In genomic region chr1:182395911-182396310, GRCh38 we compare ENCODE assay signal across 2 cellular contexts.
TF ChIP-seq lines count a peak whose summit lies in the region.

No MANE protein-coding gene starts in this region.

TF ChIP-seq in HCT116, 20 proteins besides CTCF, POLR2A, EP300 and RAD21:
- TF ChIP-seq SIN3A (IDR thresholded peaks at IDR 0.05; ENCODE audit: low read depth) (no peak), CEBPB (IDR thresholded peaks at IDR 0.05; ENCODE audit: low read depth) (no peak), FOSL1 (IDR thresholded peaks at IDR 0.05; ENCODE audit: low read depth) (no peak), SRF (IDR thresholded peaks at IDR 0.05; ENCODE audit: low read depth) (no peak), POLR2AphosphoS5 (IDR thresholded peaks at IDR 0.05; ENCODE audit: low read depth, low read length) (no peak), EGR1 (IDR thresholded peaks at IDR 0.05; ENCODE audit: low read depth) (no peak), ZFX (IDR thresholded peaks at IDR 0.05) (no peak), SP1 (IDR thresholded peaks at IDR 0.05; ENCODE audit: low read depth) (no peak), EZH2 (IDR thresholded peaks at IDR 0.05) (no peak)
- TF ChIP-seq, protein P1, sequence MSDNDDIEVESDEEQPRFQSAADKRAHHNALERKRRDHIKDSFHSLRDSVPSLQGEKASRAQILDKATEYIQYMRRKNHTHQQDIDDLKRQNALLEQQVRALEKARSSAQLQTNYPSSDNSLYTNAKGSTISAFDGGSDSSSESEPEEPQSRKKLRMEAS (IDR thresholded peaks at IDR 0.05), result no peak
TF ChIP-seq in HCT116: peak in this region for 0.

TF ChIP-seq in K562, 482 proteins besides CTCF, POLR2A, EP300 and RAD21 (continues in another document):
- TF ChIP-seq ZNF551 (CRISPR knock-in tag; IDR thresholded peaks at IDR 0.05), result no peak
- no peak for TF ChIP-seq TEAD4 (IDR thresholded peaks at IDR 0.05; ENCODE audit: low read length)
- TF ChIP-seq TEAD4 (CRISPR knock-in tag; IDR thresholded peaks at IDR 0.05; ENCODE audit: borderline replicate concordance), result no peak
- TF ChIP-seq, protein P2, sequence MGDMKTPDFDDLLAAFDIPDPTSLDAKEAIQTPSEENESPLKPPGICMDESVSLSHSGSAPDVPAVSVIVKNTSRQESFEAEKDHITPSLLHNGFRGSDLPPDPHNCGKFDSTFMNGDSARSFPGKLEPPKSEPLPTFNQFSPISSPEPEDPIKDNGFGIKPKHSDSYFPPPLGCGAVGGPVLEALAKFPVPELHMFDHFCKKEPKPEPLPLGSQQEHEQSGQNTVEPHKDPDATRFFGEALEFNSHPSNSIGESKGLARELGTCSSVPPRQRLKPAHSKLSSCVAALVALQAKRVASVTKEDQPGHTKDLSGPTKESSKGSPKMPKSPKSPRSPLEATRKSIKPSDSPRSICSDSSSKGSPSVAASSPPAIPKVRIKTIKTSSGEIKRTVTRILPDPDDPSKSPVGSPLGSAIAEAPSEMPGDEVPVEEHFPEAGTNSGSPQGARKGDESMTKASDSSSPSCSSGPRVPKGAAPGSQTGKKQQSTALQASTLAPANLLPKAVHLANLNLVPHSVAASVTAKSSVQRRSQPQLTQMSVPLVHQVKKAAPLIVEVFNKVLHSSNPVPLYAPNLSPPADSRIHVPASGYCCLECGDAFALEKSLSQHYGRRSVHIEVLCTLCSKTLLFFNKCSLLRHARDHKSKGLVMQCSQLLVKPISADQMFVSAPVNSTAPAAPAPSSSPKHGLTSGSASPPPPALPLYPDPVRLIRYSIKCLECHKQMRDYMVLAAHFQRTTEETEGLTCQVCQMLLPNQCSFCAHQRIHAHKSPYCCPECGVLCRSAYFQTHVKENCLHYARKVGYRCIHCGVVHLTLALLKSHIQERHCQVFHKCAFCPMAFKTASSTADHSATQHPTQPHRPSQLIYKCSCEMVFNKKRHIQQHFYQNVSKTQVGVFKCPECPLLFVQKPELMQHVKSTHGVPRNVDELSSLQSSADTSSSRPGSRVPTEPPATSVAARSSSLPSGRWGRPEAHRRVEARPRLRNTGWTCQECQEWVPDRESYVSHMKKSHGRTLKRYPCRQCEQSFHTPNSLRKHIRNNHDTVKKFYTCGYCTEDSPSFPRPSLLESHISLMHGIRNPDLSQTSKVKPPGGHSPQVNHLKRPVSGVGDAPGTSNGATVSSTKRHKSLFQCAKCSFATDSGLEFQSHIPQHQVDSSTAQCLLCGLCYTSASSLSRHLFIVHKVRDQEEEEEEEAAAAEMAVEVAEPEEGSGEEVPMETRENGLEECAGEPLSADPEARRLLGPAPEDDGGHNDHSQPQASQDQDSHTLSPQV (IDR thresholded peaks at IDR 0.05), result 0 out of 2 replicates have a peak, but pooled peaks have one; percentile 12
- TF ChIP-seq, protein P3, sequence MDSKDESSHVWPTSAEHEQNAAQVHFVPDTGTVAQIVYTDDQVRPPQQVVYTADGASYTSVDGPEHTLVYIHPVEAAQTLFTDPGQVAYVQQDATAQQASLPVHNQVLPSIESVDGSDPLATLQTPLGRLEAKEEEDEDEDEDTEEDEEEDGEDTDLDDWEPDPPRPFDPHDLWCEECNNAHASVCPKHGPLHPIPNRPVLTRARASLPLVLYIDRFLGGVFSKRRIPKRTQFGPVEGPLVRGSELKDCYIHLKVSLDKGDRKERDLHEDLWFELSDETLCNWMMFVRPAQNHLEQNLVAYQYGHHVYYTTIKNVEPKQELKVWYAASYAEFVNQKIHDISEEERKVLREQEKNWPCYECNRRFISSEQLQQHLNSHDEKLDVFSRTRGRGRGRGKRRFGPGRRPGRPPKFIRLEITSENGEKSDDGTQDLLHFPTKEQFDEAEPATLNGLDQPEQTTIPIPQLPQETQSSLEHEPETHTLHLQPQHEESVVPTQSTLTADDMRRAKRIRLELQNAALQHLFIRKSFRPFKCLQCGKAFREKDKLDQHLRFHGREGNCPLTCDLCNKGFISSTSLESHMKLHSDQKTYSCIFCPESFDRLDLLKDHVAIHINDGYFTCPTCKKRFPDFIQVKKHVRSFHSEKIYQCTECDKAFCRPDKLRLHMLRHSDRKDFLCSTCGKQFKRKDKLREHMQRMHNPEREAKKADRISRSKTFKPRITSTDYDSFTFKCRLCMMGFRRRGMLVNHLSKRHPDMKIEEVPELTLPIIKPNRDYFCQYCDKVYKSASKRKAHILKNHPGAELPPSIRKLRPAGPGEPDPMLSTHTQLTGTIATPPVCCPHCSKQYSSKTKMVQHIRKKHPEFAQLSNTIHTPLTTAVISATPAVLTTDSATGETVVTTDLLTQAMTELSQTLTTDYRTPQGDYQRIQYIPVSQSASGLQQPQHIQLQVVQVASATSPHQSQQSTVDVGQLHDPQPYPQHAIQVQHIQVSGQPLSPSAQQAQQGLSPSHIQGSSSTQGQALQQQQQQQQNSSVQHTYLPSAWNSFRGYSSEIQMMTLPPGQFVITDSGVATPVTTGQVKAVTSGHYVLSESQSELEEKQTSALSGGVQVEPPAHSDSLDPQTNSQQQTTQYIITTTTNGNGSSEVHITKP (IDR thresholded peaks at IDR 0.05; ENCODE audit: partially characterized antibody), result no peak
- no peak for TF ChIP-seq FOXA3 (CRISPR knock-in tag; conservative IDR thresholded peaks at IDR 0.05 in 1 of 2, IDR thresholded peaks at IDR 0.05 in 1 of 2)
- TF ChIP-seq ELF2 (CRISPR knock-in tag; IDR thresholded peaks at IDR 0.05), result no peak
- TF ChIP-seq HDAC8 (tag; IDR thresholded peaks at IDR 0.05), result no peak
- TF ChIP-seq, protein P4, sequence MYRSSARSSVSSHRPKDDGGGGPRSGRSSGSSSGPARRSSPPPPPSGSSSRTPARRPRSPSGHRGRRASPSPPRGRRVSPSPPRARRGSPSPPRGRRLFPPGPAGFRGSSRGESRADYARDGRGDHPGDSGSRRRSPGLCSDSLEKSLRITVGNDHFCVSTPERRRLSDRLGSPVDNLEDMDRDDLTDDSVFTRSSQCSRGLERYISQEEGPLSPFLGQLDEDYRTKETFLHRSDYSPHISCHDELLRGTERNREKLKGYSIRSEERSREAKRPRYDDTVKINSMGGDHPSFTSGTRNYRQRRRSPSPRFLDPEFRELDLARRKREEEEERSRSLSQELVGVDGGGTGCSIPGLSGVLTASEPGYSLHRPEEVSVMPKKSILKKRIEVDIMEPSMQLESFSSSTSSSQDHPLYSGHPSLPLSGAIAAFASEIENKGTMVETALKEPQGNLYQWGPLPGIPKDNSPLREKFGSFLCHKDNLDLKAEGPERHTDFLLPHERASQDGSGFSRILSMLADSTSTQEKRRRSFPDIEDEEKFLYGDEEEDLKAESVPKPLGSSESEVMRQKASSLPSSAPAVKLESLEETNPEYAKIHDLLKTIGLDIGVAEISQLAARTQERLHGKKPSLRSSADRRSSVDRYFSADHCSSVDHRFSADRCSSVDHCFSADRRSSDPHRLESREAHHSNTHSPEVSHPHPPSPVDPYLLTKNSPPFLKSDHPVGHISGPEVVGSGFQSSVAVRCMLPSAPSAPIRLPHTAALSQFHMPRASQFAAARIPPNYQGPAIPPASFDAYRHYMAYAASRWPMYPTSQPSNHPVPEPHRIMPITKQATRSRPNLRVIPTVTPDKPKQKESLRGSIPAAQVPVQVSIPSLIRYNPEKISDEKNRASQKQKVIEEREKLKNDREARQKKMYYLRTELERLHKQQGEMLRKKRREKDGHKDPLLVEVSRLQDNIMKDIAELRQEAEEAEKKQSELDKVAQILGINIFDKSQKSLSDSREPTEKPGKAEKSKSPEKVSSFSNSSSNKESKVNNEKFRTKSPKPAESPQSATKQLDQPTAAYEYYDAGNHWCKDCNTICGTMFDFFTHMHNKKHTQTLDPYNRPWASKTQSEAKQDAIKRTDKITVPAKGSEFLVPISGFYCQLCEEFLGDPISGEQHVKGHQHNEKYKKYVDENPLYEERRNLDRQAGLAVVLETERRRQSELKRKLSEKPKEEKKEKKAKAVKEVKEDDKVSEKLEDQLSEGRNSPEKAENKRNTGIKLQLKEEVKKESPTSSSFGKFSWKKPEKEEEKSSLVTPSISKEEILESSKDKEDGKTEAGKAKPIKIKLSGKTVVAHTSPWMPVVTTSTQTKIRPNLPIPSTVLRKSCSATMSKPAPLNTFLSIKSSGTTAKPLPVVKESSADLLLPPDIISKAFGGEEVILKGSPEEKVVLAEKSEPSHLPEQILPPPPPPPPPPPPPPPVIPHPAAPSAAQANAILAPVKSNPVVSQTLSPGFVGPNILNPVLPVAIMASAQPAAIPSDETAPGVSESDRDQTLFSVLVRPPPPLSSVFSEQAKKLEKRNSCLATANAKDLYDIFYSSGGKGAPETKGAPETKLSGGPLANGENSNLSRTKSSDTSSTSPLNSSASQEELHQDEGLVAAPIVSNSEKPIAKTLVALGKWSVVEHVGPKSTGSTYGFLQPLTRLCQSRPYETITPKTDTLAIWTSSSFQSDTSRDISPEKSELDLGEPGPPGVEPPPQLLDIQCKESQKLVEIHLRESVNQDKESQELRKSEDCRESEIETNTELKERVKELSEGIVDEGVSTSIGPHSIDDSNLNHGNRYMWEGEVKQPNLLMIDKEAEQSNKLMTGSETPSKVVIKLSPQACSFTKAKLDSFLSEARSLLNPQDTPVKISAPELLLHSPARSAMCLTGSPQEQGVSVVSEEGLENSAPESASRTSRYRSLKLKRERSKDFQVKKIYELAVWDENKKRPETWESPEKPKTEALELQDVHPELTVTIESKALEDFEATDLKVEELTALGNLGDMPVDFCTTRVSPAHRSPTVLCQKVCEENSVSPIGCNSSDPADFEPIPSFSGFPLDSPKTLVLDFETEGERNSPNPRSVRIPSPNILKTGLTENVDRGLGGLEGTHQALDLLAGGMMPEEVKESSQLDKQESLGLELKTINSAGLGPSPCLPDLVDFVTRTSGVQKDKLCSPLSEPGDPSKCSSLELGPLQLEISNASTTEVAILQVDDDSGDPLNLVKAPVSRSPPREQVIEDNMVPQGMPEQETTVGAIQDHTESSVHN (IDR thresholded peaks at IDR 0.05; ENCODE audit: borderline replicate concordance in 1 of 2, low read depth in 1 of 2), result no peak
- TF ChIP-seq, protein P5, sequence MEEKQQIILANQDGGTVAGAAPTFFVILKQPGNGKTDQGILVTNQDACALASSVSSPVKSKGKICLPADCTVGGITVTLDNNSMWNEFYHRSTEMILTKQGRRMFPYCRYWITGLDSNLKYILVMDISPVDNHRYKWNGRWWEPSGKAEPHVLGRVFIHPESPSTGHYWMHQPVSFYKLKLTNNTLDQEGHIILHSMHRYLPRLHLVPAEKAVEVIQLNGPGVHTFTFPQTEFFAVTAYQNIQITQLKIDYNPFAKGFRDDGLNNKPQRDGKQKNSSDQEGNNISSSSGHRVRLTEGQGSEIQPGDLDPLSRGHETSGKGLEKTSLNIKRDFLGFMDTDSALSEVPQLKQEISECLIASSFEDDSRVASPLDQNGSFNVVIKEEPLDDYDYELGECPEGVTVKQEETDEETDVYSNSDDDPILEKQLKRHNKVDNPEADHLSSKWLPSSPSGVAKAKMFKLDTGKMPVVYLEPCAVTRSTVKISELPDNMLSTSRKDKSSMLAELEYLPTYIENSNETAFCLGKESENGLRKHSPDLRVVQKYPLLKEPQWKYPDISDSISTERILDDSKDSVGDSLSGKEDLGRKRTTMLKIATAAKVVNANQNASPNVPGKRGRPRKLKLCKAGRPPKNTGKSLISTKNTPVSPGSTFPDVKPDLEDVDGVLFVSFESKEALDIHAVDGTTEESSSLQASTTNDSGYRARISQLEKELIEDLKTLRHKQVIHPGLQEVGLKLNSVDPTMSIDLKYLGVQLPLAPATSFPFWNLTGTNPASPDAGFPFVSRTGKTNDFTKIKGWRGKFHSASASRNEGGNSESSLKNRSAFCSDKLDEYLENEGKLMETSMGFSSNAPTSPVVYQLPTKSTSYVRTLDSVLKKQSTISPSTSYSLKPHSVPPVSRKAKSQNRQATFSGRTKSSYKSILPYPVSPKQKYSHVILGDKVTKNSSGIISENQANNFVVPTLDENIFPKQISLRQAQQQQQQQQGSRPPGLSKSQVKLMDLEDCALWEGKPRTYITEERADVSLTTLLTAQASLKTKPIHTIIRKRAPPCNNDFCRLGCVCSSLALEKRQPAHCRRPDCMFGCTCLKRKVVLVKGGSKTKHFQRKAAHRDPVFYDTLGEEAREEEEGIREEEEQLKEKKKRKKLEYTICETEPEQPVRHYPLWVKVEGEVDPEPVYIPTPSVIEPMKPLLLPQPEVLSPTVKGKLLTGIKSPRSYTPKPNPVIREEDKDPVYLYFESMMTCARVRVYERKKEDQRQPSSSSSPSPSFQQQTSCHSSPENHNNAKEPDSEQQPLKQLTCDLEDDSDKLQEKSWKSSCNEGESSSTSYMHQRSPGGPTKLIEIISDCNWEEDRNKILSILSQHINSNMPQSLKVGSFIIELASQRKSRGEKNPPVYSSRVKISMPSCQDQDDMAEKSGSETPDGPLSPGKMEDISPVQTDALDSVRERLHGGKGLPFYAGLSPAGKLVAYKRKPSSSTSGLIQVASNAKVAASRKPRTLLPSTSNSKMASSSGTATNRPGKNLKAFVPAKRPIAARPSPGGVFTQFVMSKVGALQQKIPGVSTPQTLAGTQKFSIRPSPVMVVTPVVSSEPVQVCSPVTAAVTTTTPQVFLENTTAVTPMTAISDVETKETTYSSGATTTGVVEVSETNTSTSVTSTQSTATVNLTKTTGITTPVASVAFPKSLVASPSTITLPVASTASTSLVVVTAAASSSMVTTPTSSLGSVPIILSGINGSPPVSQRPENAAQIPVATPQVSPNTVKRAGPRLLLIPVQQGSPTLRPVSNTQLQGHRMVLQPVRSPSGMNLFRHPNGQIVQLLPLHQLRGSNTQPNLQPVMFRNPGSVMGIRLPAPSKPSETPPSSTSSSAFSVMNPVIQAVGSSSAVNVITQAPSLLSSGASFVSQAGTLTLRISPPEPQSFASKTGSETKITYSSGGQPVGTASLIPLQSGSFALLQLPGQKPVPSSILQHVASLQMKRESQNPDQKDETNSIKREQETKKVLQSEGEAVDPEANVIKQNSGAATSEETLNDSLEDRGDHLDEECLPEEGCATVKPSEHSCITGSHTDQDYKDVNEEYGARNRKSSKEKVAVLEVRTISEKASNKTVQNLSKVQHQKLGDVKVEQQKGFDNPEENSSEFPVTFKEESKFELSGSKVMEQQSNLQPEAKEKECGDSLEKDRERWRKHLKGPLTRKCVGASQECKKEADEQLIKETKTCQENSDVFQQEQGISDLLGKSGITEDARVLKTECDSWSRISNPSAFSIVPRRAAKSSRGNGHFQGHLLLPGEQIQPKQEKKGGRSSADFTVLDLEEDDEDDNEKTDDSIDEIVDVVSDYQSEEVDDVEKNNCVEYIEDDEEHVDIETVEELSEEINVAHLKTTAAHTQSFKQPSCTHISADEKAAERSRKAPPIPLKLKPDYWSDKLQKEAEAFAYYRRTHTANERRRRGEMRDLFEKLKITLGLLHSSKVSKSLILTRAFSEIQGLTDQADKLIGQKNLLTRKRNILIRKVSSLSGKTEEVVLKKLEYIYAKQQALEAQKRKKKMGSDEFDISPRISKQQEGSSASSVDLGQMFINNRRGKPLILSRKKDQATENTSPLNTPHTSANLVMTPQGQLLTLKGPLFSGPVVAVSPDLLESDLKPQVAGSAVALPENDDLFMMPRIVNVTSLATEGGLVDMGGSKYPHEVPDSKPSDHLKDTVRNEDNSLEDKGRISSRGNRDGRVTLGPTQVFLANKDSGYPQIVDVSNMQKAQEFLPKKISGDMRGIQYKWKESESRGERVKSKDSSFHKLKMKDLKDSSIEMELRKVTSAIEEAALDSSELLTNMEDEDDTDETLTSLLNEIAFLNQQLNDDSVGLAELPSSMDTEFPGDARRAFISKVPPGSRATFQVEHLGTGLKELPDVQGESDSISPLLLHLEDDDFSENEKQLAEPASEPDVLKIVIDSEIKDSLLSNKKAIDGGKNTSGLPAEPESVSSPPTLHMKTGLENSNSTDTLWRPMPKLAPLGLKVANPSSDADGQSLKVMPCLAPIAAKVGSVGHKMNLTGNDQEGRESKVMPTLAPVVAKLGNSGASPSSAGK (IDR thresholded peaks at IDR 0.05), result peak; percentile 25; the same call in 1 of the 2 replicates
